In the genomic region with DNA sequence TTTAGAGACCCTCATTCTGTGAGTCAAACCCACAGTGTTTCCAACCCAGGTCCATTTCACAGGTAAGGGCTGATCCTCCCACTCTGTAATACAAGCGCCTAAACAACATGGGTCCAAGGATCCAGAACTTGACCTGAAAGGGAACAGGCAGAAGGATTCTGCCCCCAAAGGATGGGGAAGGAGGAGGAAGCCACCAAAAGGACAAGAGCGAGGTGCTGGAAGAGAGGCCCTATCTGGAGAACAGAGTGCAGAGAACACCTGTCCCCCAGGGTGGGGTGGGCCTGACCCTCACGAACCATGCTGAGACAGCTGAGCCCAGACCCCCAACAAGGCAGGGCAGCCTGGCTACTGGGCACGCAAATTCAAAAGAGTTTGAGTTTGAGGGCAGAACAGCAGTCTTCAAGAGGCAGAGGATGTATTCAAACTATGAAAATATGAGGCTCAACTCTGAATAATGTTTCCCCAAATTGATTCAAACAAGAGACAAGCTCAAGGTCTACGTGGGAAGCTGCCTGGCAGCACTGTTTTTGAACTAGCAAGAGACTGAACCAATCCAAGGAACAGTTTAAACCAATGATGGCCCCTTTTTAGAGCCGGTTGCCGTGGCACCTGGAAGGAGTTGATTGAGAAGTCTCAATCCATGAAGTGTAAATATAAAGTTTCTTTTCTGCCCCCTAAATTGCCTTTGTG, we compare ENCODE assay signal across 1 cellular context.
A peak's percentile ranks its signal among the peaks of the same experiment; 100 is the strongest.
TF ChIP-seq lines count a peak whose summit lies in the region.

No MANE protein-coding gene starts in this region.

TF ChIP-seq in HepG2, 621 proteins besides CTCF, POLR2A, EP300 and RAD21 (continued from another document):
- TF ChIP-seq EHMT2 (IDR thresholded peaks at IDR 0.05; ENCODE audit: borderline replicate concordance, low read depth, low read length) (no peak), NCOR1 (IDR thresholded peaks at IDR 0.05; ENCODE audit: borderline replicate concordance, low read length) (no peak), ZNF160 (CRISPR knock-in tag; IDR thresholded peaks at IDR 0.05) (no peak; the same call in 1 of the 2 replicates), CCDC6 (CRISPR knock-in tag; IDR thresholded peaks at IDR 0.05) (0 out of 2 replicates have a peak, but pooled peaks have one; percentile 42), ZNF496 (CRISPR knock-in tag; IDR thresholded peaks at IDR 0.05; ENCODE audit: insufficient replicate concordance) (no peak), GABPA (IDR thresholded peaks at IDR 0.05; ENCODE audit: low read depth, low read length) (no peak), GABPA (CRISPR knock-in tag; IDR thresholded peaks at IDR 0.05; ENCODE audit: low read depth) (no peak), TGIF2 (CRISPR knock-in tag; IDR thresholded peaks at IDR 0.05) (no peak), HNF4A (CRISPR knock-in tag; IDR thresholded peaks at IDR 0.05) (0 out of 2 replicates have a peak, but pooled peaks have one; percentile 2), BRCA1 (CRISPR knock-in tag; IDR thresholded peaks at IDR 0.05) (no peak), TAF1 (CRISPR knock-in tag; IDR thresholded peaks at IDR 0.05) (no peak), ZNF629 (CRISPR knock-in tag; conservative IDR thresholded peaks at IDR 0.05) (no peak), ATF6 (CRISPR knock-in tag; conservative IDR thresholded peaks at IDR 0.05) (no peak), ZNF333 (CRISPR knock-in tag; IDR thresholded peaks at IDR 0.05; ENCODE audit: borderline replicate concordance) (no peak), SOX6 (IDR thresholded peaks at IDR 0.05) (no peak), SOX6 (CRISPR knock-in tag; IDR thresholded peaks at IDR 0.05) (0 out of 2 replicates have a peak, but pooled peaks have one; percentile 3), ZFP82 (CRISPR knock-in tag; IDR thresholded peaks at IDR 0.05; ENCODE audit: borderline replicate concordance) (no peak), IRF2 (CRISPR knock-in tag; IDR thresholded peaks at IDR 0.05) (0 out of 2 replicates have a peak, but pooled peaks have one; percentile 20), ZNF407 (CRISPR knock-in tag; IDR thresholded peaks at IDR 0.05; ENCODE audit: not compliant biosample characterization) (peak; percentile 56)
- TF ChIP-seq, protein P1, sequence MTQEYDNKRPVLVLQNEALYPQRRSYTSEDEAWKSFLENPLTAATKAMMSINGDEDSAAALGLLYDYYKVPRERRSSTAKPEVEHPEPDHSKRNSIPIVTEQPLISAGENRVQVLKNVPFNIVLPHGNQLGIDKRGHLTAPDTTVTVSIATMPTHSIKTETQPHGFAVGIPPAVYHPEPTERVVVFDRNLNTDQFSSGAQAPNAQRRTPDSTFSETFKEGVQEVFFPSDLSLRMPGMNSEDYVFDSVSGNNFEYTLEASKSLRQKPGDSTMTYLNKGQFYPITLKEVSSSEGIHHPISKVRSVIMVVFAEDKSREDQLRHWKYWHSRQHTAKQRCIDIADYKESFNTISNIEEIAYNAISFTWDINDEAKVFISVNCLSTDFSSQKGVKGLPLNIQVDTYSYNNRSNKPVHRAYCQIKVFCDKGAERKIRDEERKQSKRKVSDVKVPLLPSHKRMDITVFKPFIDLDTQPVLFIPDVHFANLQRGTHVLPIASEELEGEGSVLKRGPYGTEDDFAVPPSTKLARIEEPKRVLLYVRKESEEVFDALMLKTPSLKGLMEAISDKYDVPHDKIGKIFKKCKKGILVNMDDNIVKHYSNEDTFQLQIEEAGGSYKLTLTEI (CRISPR knock-in tag; conservative IDR thresholded peaks at IDR 0.05) = no peak
- TF ChIP-seq, protein P2, sequence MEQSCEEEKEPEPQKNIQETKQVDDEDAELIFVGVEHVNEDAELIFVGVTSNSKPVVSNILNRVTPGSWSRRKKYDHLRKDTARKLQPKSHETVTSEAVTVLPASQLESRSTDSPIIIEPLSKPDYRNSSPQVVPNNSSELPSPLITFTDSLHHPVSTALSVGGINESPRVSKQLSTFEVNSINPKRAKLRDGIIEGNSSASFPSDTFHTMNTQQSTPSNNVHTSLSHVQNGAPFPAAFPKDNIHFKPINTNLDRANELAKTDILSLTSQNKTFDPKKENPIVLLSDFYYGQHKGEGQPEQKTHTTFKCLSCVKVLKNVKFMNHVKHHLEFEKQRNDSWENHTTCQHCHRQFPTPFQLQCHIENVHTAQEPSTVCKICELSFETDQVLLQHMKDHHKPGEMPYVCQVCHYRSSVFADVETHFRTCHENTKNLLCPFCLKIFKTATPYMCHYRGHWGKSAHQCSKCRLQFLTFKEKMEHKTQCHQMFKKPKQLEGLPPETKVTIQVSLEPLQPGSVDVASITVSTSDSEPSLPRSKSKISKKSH (CRISPR knock-in tag; IDR thresholded peaks at IDR 0.05; ENCODE audit: borderline replicate concordance) = 0 out of 2 replicates have a peak, but pooled peaks have one; percentile 28
- TF ChIP-seq, protein P3, sequence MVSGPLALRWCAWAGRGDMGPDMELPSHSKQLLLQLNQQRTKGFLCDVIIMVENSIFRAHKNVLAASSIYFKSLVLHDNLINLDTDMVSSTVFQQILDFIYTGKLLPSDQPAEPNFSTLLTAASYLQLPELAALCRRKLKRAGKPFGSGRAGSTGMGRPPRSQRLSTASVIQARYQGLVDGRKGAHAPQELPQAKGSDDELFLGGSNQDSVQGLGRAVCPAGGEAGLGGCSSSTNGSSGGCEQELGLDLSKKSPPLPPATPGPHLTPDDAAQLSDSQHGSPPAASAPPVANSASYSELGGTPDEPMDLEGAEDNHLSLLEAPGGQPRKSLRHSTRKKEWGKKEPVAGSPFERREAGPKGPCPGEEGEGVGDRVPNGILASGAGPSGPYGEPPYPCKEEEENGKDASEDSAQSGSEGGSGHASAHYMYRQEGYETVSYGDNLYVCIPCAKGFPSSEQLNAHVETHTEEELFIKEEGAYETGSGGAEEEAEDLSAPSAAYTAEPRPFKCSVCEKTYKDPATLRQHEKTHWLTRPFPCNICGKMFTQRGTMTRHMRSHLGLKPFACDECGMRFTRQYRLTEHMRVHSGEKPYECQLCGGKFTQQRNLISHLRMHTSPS (CRISPR knock-in tag; IDR thresholded peaks at IDR 0.05; ENCODE audit: low read depth) = no peak
- TF ChIP-seq, protein P4, sequence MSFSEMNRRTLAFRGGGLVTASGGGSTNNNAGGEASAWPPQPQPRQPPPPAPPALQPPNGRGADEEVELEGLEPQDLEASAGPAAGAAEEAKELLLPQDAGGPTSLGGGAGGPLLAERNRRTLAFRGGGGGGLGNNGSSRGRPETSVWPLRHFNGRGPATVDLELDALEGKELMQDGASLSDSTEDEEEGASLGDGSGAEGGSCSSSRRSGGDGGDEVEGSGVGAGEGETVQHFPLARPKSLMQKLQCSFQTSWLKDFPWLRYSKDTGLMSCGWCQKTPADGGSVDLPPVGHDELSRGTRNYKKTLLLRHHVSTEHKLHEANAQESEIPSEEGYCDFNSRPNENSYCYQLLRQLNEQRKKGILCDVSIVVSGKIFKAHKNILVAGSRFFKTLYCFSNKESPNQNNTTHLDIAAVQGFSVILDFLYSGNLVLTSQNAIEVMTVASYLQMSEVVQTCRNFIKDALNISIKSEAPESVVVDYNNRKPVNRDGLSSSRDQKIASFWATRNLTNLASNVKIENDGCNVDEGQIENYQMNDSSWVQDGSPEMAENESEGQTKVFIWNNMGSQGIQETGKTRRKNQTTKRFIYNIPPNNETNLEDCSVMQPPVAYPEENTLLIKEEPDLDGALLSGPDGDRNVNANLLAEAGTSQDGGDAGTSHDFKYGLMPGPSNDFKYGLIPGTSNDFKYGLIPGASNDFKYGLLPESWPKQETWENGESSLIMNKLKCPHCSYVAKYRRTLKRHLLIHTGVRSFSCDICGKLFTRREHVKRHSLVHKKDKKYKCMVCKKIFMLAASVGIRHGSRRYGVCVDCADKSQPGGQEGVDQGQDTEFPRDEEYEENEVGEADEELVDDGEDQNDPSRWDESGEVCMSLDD (CRISPR knock-in tag; IDR thresholded peaks at IDR 0.05; ENCODE audit: borderline replicate concordance) = no peak
